ENCODE assay signal across 18 cellular contexts in genomic region chr1:110440877-110441276, GRCh38. TPM values are rescaled to one million over a fixed set of nuclear protein-coding genes. Genes with fewer than 3 reads are reported as not detected.
A peak's percentile ranks its signal among the peaks of the same experiment; 100 is the strongest.
DNase-seq lines count a peak whose midpoint lies in the region; ATAC-seq and TF ChIP-seq lines count a peak whose summit lies in the region.
"Had no signal": no experiment of that assay in that cellular context is flagged by ENCODE, and none has a peak within 500 bp of the region (broad histone marks: within the 10 kb centered on the region; RNA-seq: fewer than 3 reads in every experiment).

No MANE protein-coding gene starts in this region.

- ATAC-seq in foreskin keratinocyte (peak; percentile 8), HG02763 (IDR thresholded peaks at IDR 0.05; ENCODE audit: unreplicated experiment) (no peak), HG03139 (IDR thresholded peaks at IDR 0.05; ENCODE audit: unreplicated experiment) (no peak)
- ATAC-seq: stimulated activated naive CD8-positive, alpha-beta T cell treated with anti-CD3 and anti-CD28 coated beads, Interleukin-15, Interleukin-2, amounts not matched to agents 100 U/mL and 50 U/mL, for 24 hours had no signal

- no peak for TF ChIP-seq CTCF in foreskin keratinocyte (conservative IDR thresholded peaks at IDR 0.05)

- H3K4me1 ChIP-seq in foreskin keratinocyte, result no peaks in the 10 kb centered on the region
- H3K4me1 ChIP-seq: colonic mucosa, sigmoid colon had no signal

- peaks cover 2% of the 10 kb centered on the region for H3K27me3 ChIP-seq in foreskin keratinocyte
- H3K27me3 ChIP-seq: colonic mucosa, sigmoid colon had no signal

- no peak overlapping the region for H3K27ac ChIP-seq in foreskin keratinocyte
- H3K27ac ChIP-seq: colonic mucosa, sigmoid colon, SK-N-MC, VCaP had no signal

- DNase-seq in GM04503 (ENCODE audit: low read depth) (peak; percentile 42), amniotic epithelial cell (ENCODE audit: low read depth) (peak; percentile 91), foreskin keratinocyte (no peak), renal cortical epithelial cell (ENCODE audit: low read depth) (peak; percentile 78), NCI-H774 (lab: John Stamatoyannopoulos, UW) (no peak), SKM-1 (lab: John Stamatoyannopoulos, UW; ENCODE audit: unreplicated experiment) (no peak)
- DNase-seq: activated naive CD4-positive, alpha-beta T cell treated with anti-CD3 and anti-CD28 coated beads, Interleukin-2, amount 50 U/mL, for 16 hours; colonic mucosa; foreskin melanocyte; Karpas-422; sigmoid colon; stimulated activated naive CD8-positive, alpha-beta T cell treated with anti-CD3 and anti-CD28 coated beads, Interleukin-15, Interleukin-2, amounts not matched to agents 100 U/mL and 50 U/mL, for 24 hours had no signal

RNA-seq across cellular contexts. Expression of gene PROK1, which starts 10.1 kb away (rescaled TPM):
- total RNA-seq in foreskin keratinocyte (not detected in 2 replicates), renal cortical epithelial cell (not detected in 2 replicates)
- polyA plus RNA-seq in foreskin keratinocyte, result not detected in 2 replicates
- total RNA-seq: colonic mucosa, G401 had no signal
- polyA plus RNA-seq: CD14-positive monocyte had no signal

RNA-seq across cellular contexts. Expression of gene LAMTOR5, which starts 33.4 kb away (rescaled TPM):
- total RNA-seq in foreskin keratinocyte (75.5 and 92.7 TPM in 2 replicates), renal cortical epithelial cell (49.8 and 54.2 TPM in 2 replicates)
- 214 and 219 TPM in 2 replicates for polyA plus RNA-seq in foreskin keratinocyte

RNA-seq across cellular contexts. Expression of gene SLC16A4, which starts 50.1 kb away (rescaled TPM):
- 0.39 and 1.0 TPM in 2 replicates for total RNA-seq in foreskin keratinocyte
- 0.16 and 0.18 TPM in 2 replicates for polyA plus RNA-seq in foreskin keratinocyte
- total RNA-seq in renal cortical epithelial cell, result 127 and 173 TPM in 2 replicates

Comparison
In these comparisons a context has a peak if more than half of its experiments do, and no peak if none do; other contexts are left out.
1. DNase-seq: peak in GM04503 (single experiment), amniotic epithelial cell (single experiment) and renal cortical epithelial cell (single experiment); none in foreskin keratinocyte (0 of 2), NCI-H774 (single experiment) and SKM-1 (single experiment).
2. RNA of gene SLC16A4, which starts 50.1 kb away (total RNA-seq): 127 to 173 TPM in renal cortical epithelial cell; 0.39 to 1.0 TPM in foreskin keratinocyte; every median in the first group is over 10 times any median in the second.